ENCODE assay signal across 3 cellular contexts in genomic region chr3:65858749-65859148, GRCh38.
"Had no signal": no experiment of that assay in that cellular context is flagged by ENCODE, and none has a peak within 500 bp of the region (broad histone marks: within the 10 kb centered on the region; RNA-seq: fewer than 3 reads in every experiment).

No MANE protein-coding gene starts in this region.

- H3K4me3 ChIP-seq: GM12878 had no signal

- ATAC-seq: GM12878 had no signal

- DNase-seq: GDM1, GF-D8 had no signal
